ENCODE assay signal across 15 cellular contexts in the genomic region with DNA sequence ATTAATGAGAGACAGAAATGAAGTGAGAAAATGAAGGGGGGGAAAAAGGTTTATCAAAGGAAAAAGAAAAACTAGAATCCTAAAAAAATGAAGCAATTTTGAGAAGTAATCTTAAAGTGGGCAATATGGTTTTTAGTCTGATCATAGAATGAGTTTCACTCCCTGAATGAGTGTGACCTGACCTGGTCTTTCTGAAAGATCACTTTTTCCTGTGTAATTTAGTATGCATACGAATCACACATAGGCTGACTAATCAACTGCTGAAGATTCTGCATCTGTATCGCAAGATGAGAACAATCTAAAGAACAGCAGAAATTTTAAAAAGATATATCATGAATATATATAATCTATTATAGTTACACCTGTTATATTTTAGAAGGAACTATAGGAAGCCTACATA. TPM values are rescaled to one million over a fixed set of nuclear protein-coding genes. Genes with fewer than 3 reads are reported as not detected.
DNase-seq lines count a peak whose midpoint lies in the region; ATAC-seq and TF ChIP-seq lines count a peak whose summit lies in the region.
"Had no signal": no experiment of that assay in that cellular context is flagged by ENCODE, and none has a peak within 500 bp of the region (broad histone marks: within the 10 kb centered on the region; RNA-seq: fewer than 3 reads in every experiment).

No MANE protein-coding gene starts in this region.

- H4K20me1 ChIP-seq in OCI-LY7 (ENCODE audit: insufficient read depth, low read length), result no peaks in the 10 kb centered on the region

- no TSS peak for BruUV-seq in OCI-LY7 (replicated peaks; lab: Mats Ljungman, UMichigan)

- H3K4me2 ChIP-seq in OCI-LY7 (ENCODE audit: low read length), result no peak overlapping the region

- H3K36me3 ChIP-seq in OCI-LY7 (ENCODE audit: insufficient read depth, low read length) (peaks cover 27% of the 10 kb centered on the region), stomach (no peaks in the 10 kb centered on the region)
- H3K36me3 ChIP-seq: heart right ventricle, Peyer's patch had no signal

- TF ChIP-seq CTCF in OCI-LY7 (conservative IDR thresholded peaks at IDR 0.05; ENCODE audit: low read length), result no peak
- TF ChIP-seq CTCF in stomach (IDR thresholded peaks at IDR 0.05), result no peak

- 57 to 93% (median 89%) methylated on average over 2 of the region's 2 CpGs for WGBS in stomach, 5 donors

- H3K4me3 ChIP-seq in OCI-LY7 (ENCODE audit: low read depth, low read length, poor library complexity, severe bottlenecking), result no peak overlapping the region
- no peak overlapping the region for H3K4me3 ChIP-seq in stomach
- H3K4me3 ChIP-seq: heart right ventricle, K562, lung, Peyer's patch, testis had no signal

- no peak for TF ChIP-seq EP300 in stomach (IDR thresholded peaks at IDR 0.05)

- H3K4me1 ChIP-seq in OCI-LY7 (ENCODE audit: insufficient read depth, low read length, poor library complexity, severe bottlenecking), result peaks cover 23% of the 10 kb centered on the region
- peaks cover 6 to 19% (median 14%) of the 10 kb centered on the region in 4 donors for H3K4me1 ChIP-seq in stomach
- H3K4me1 ChIP-seq: parathyroid adenoma, testis had no signal

- POLR2A ChIA-PET in OCI-LY7 (lab: Charles Lee), result interaction anchor here (2.7 kb wide), 1 partner anchor 39 kb away, joined by 7 read pairs; no protein-coding TSS in a partner anchor

- H3K27ac ChIP-seq in OCI-LY7 (ENCODE audit: low read depth, low read length, poor library complexity, severe bottlenecking) (no peak overlapping the region), stomach (no peak overlapping the region)
- H3K27ac ChIP-seq: heart right ventricle, parathyroid adenoma, Peyer's patch, testis had no signal

- no peaks in the 10 kb centered on the region for H3K9me2 ChIP-seq in OCI-LY7 (ENCODE audit: insufficient read depth, low read length)

- DNase-seq in kidney tubule cell (ENCODE audit: low spot score), result peak; percentile 34
- no peak for DNase-seq in OCI-LY7 (ENCODE audit: low spot score)
- DNase-seq in stomach, result no peak
- DNase-seq in NCI-H1436 (lab: John Stamatoyannopoulos, UW), result no peak
- DNase-seq: heart right ventricle; NCI-H2029 treated with DMSO at 0.1 percent for 48 hours; Peyer's patch; stimulated activated CD4-positive, alpha-beta T cell treated with anti-CD3 and anti-CD28 coated beads, Interleukin-4, amount 100 ng/mL, for 4 hours; testis had no signal

- H3K79me2 ChIP-seq in OCI-LY7 (ENCODE audit: insufficient read depth, low read depth, low read length), result peaks cover 53% of the 10 kb centered on the region; the same call in 1 of the 2 replicates

- H3K9me3 ChIP-seq in OCI-LY7 (ENCODE audit: low read length) (peaks cover 12% of the 10 kb centered on the region; the same call in 1 of the 2 replicates), stomach (no peaks in the 10 kb centered on the region)
- H3K9me3 ChIP-seq: Peyer's patch, testis had no signal

- intact Hi-C loops in OCI-LY7 (cut with micrococcal nuclease; ENCODE audit: unreplicated experiment) (no loop called here), stomach (cut with DNase I; ENCODE audit: low total_unique reads) (no loop called here)

- H2AFZ ChIP-seq in OCI-LY7 (ENCODE audit: low read length), result no peak overlapping the region
- H2AFZ ChIP-seq: parathyroid adenoma had no signal

- ATAC-seq in GM19035 (IDR thresholded peaks at IDR 0.05; ENCODE audit: unreplicated experiment) (peak; percentile 73), GM21786 (IDR thresholded peaks at IDR 0.05; ENCODE audit: unreplicated experiment) (peak; percentile 62), HG03442 (IDR thresholded peaks at IDR 0.05; ENCODE audit: unreplicated experiment) (peak; percentile 73)
- ATAC-seq: heart right ventricle, K562 had no signal

- TF ChIP-seq POLR2A in stomach (IDR thresholded peaks at IDR 0.05), result no peak

- CTCF ChIA-PET in OCI-LY7 (lab: Charles Lee; ENCODE audit: unreplicated experiment), result no interaction called here

- no peaks in the 10 kb centered on the region for H3K27me3 ChIP-seq in stomach
- H3K27me3 ChIP-seq: heart right ventricle, Peyer's patch, testis had no signal

RNA-seq across cellular contexts. Expression of gene GNPTAB, which starts 11.3 kb away (rescaled TPM):
- 35.8 and 38.9 TPM in 2 replicates for total RNA-seq in OCI-LY7 (2014; rRNA removed; shearing (Covaris generic))
- total RNA-seq in OCI-LY7 (2022) (66.5 and 72.0 TPM in 2 replicates), stomach (10 to 100 TPM; 15.8 to 63.2 (median 42.0) TPM)
- 10 to 100 TPM in 2 of 3 donors, 1 to 10 TPM in 1; 8.9 to 12.6 (median 11.5) TPM for polyA plus RNA-seq in stomach

RNA-seq across cellular contexts. Expression of gene DRAM1, which starts 57.9 kb away (rescaled TPM):
- 0.77 TPM in 1 of 2 replicates, not detected in the other for total RNA-seq in OCI-LY7 (2014; rRNA removed; shearing (Covaris generic))
- total RNA-seq in OCI-LY7 (2022) (not detected in 2 replicates), stomach (10 to 100 TPM in 3 of 5 donors, 1 to 10 TPM in 1, under 1 TPM in 1; 0.89 to 71.8 (median 16.5) TPM)
- polyA plus RNA-seq in stomach, result 10 to 100 TPM in 2 of 3 donors, 1 to 10 TPM in 1; 8.2 to 16.3 (median 10.8) TPM
